In the genomic region with DNA sequence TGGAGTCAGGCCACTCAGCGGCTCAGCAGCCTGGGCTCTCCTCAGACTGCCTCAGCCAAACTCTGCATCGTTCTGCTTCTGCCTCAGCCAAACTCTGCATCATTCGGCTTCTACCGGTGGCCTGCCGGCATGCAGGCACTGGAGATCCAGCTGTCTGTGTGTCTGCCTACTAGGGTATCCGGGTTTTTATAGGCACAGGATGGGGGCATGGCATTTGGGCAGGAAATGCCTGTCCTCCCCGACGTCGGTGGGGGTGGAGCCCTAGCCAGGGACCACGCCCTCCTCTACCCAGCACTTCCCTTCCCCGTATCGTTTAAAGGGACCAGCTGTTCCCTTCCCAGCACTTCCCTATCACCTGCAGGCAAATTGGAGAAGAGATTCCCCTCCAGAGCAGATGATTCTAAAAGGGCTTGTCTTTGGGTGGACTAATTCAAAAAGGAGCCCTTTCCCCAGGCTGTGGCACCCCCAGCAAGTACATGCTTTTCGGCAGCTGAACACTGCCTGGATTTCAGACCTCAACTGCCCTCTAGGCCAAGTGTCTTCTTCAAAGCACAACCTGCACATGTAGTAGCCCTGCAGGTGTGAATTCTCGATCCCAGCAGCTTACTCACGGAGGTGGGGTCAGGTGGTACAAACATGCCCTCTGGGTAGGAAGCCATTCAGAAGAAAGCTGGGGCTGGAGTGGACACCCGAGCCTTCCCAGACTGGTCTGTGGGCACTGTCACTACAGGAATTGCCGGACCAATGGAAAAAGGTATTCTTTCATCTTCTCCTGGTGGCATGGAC, we compare ENCODE assay signal across 9 cellular contexts. TPM values are rescaled to one million over a fixed set of nuclear protein-coding genes. Genes with fewer than 3 reads are reported as not detected.
DNase-seq lines count a peak whose midpoint lies in the region; ATAC-seq and TF ChIP-seq lines count a peak whose summit lies in the region.
"Had no signal": no experiment of that assay in that cellular context is flagged by ENCODE, and none has a peak within 500 bp of the region (broad histone marks: within the 10 kb centered on the region; RNA-seq: fewer than 3 reads in every experiment).

No MANE protein-coding gene starts in this region.

- ATAC-seq in lower lobe of right lung (peak; percentile 53 to 61), GM18519 (IDR thresholded peaks at IDR 0.05; ENCODE audit: low FRiP score, unreplicated experiment) (no peak)

- TF ChIP-seq CTCF in lower lobe of right lung (IDR thresholded peaks at IDR 0.05) (no peak), suprapubic skin (IDR thresholded peaks at IDR 0.05) (no peak)

- no peaks in the 10 kb centered on the region for H3K9me3 ChIP-seq in lower lobe of right lung
- H3K9me3 ChIP-seq in suprapubic skin = no peaks in the 10 kb centered on the region

- H3K4me3 ChIP-seq in lower lobe of right lung = peak overlapping the region; percentile 31
- peak overlapping the region; percentile 20 for H3K4me3 ChIP-seq in suprapubic skin

- peaks cover 18% of the 10 kb centered on the region for H3K27me3 ChIP-seq in lower lobe of right lung (ENCODE audit: low read depth)
- no peaks in the 10 kb centered on the region for H3K27me3 ChIP-seq in suprapubic skin

- WGBS in suprapubic skin = 21% methylated on average over 7 of the region's 17 CpGs

- peak; percentile 28 to 37 for DNase-seq in activated CD4-positive, alpha-beta T cell treated with anti-CD3 and anti-CD28 coated beads for 24 hours (ENCODE audit: low read depth in 2 of 2)
- DNase-seq in activated CD4-positive, alpha-beta T cell treated with anti-CD3 and anti-CD28 coated beads, Interleukin-2, amount 50 U/mL, for 4 hours = no peak
- DNase-seq in NCI-H774 (lab: John Stamatoyannopoulos, UW) (peak; percentile 34), lower lobe of right lung (no peak), suprapubic skin (ENCODE audit: low spot score in 2 of 2) (peak; percentile 73 to 81), medulla oblongata (ENCODE audit: extremely low spot score) (no peak)
- peak in 3 of 4 experiments; percentile 3 to 61 (median 8) for DNase-seq in activated naive CD4-positive, alpha-beta T cell (lab: John Stamatoyannopoulos, UW)

- H3K36me3 ChIP-seq in lower lobe of right lung (no peaks in the 10 kb centered on the region), suprapubic skin (no peaks in the 10 kb centered on the region)

- H3K27ac ChIP-seq in lower lobe of right lung (no peak overlapping the region), suprapubic skin (peak overlapping the region; percentile 41)

- intact Hi-C loops in lower lobe of right lung (cut with DNase I) = no loop called here

- peaks cover 14% of the 10 kb centered on the region for H3K4me1 ChIP-seq in lower lobe of right lung
- peaks cover 10% of the 10 kb centered on the region for H3K4me1 ChIP-seq in suprapubic skin

- no peak for TF ChIP-seq POLR2A in suprapubic skin (IDR thresholded peaks at IDR 0.05)

- TF ChIP-seq EP300 in suprapubic skin (IDR thresholded peaks at IDR 0.05) = no peak

RNA-seq across cellular contexts. Expression of a gene that starts 25.5 kb away (rescaled TPM):
- total RNA-seq in lower lobe of right lung (not detected), suprapubic skin (10 to 100 TPM in 1 of 4 donors, 1 to 10 TPM in 3; 3.9 to 16.6 (median 6.8) TPM)
- total RNA-seq: activated CD8-positive, alpha-beta memory T cell treated with anti-CD3 and anti-CD28 coated beads for 36 hours had no signal

Comparison
In these comparisons a context has a peak if more than half of its experiments do, and no peak if none do; other contexts are left out.
1. DNase-seq: peak in activated CD4-positive, alpha-beta T cell treated with anti-CD3 and anti-CD28 coated beads for 24 hours (2 of 2), NCI-H774 (single experiment), activated naive CD4-positive, alpha-beta T cell (3 of 4) and suprapubic skin (2 of 2); none in activated CD4-positive, alpha-beta T cell treated with anti-CD3 and anti-CD28 coated beads, Interleukin-2, amount 50 U/mL, for 4 hours (0 of 2), lower lobe of right lung (single experiment) and medulla oblongata (single experiment).